ENCODE assay signal across 2 cellular contexts in the genomic region with DNA sequence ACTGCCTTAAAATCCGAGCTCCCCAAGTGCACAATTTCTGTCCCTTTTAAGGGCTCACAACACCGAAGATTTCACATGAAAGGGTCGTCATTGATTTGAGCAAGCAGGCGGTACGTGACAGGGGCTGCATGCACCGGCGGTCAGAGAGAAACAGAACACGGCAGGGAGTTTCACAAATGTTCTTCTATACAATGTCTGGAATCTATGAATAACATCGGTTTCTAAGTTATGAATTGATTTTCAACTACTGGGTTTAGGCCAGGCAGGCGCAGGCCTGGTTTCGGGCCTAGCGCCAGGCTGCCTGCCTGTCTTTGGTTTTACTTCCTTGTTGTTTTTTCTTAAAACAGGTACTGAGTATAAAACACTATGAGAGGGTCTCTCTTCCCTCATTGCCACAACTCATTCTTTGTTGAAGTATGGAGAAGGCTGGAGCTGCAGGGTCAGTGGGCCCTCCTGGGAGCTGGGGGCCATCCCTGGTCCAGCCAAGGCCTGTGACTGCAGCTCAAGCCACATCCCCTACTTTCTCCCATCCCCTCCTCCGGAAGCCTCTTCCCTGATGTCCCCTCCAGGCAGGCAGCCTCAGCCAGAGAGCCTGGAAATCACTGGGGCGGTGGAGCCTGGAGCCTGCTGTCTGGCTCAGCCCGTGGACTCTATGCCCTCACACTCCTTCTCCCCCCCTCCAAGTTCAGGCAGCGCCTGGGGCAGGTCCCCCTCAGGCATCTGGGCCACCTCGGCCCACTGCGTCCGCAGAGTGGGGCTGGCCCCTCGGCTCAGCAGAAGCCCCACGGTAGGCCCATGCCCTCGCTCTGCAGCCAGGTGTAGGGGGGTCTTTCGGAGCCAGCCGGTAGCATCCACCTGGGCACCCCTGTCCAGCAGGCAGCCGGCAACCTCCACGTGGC.
TF ChIP-seq lines count a peak whose summit lies in the region.

No MANE protein-coding gene starts in this region.

TF ChIP-seq in SK-N-SH, 30 proteins besides CTCF, POLR2A, EP300 and RAD21 (continued from another document):
- TF ChIP-seq EZH2phosphoT487 (IDR thresholded peaks at IDR 0.05; ENCODE audit: borderline replicate concordance, low read depth) (no peak), ELF1 (IDR thresholded peaks at IDR 0.05) (no peak), FOSL2 (IDR thresholded peaks at IDR 0.05; ENCODE audit: borderline replicate concordance, low read depth) (no peak), FOXM1 (IDR thresholded peaks at IDR 0.05; ENCODE audit: low read depth) (no peak)
- TF ChIP-seq, protein P1, sequence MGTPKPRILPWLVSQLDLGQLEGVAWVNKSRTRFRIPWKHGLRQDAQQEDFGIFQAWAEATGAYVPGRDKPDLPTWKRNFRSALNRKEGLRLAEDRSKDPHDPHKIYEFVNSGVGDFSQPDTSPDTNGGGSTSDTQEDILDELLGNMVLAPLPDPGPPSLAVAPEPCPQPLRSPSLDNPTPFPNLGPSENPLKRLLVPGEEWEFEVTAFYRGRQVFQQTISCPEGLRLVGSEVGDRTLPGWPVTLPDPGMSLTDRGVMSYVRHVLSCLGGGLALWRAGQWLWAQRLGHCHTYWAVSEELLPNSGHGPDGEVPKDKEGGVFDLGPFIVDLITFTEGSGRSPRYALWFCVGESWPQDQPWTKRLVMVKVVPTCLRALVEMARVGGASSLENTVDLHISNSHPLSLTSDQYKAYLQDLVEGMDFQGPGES (IDR thresholded peaks at IDR 0.05; ENCODE audit: low read depth, low read length) = no peak
- TF ChIP-seq, protein P2, sequence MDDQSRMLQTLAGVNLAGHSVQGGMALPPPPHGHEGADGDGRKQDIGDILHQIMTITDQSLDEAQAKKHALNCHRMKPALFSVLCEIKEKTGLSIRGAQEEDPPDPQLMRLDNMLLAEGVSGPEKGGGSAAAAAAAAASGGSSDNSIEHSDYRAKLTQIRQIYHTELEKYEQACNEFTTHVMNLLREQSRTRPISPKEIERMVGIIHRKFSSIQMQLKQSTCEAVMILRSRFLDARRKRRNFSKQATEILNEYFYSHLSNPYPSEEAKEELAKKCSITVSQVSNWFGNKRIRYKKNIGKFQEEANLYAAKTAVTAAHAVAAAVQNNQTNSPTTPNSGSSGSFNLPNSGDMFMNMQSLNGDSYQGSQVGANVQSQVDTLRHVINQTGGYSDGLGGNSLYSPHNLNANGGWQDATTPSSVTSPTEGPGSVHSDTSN (IDR thresholded peaks at IDR 0.05) = no peak
TF ChIP-seq in SK-N-SH: peak in this region for 0.

TF ChIP-seq in SK-N-SH treated with all-trans-retinoic acid at 6 μM for 48 hours, 23 proteins besides CTCF, POLR2A, EP300 and RAD21 (continued from another document):
- TF ChIP-seq, protein P3, sequence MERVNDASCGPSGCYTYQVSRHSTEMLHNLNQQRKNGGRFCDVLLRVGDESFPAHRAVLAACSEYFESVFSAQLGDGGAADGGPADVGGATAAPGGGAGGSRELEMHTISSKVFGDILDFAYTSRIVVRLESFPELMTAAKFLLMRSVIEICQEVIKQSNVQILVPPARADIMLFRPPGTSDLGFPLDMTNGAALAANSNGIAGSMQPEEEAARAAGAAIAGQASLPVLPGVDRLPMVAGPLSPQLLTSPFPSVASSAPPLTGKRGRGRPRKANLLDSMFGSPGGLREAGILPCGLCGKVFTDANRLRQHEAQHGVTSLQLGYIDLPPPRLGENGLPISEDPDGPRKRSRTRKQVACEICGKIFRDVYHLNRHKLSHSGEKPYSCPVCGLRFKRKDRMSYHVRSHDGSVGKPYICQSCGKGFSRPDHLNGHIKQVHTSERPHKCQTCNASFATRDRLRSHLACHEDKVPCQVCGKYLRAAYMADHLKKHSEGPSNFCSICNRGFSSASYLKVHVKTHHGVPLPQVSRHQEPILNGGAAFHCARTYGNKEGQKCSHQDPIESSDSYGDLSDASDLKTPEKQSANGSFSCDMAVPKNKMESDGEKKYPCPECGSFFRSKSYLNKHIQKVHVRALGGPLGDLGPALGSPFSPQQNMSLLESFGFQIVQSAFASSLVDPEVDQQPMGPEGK (CRISPR knock-in tag; IDR thresholded peaks at IDR 0.05; ENCODE audit: borderline replicate concordance) = no peak
- TF ChIP-seq TOX (CRISPR knock-in tag; IDR thresholded peaks at IDR 0.05; ENCODE audit: borderline replicate concordance) (no peak), GLIS3 (CRISPR knock-in tag; IDR thresholded peaks at IDR 0.05) (no peak), PPARA (CRISPR knock-in tag; IDR thresholded peaks at IDR 0.05; ENCODE audit: borderline replicate concordance) (no peak), ZC3H10 (CRISPR knock-in tag; IDR thresholded peaks at IDR 0.05) (no peak), ZFP30 (CRISPR knock-in tag; IDR thresholded peaks at IDR 0.05) (no peak)
- TF ChIP-seq, protein P4, sequence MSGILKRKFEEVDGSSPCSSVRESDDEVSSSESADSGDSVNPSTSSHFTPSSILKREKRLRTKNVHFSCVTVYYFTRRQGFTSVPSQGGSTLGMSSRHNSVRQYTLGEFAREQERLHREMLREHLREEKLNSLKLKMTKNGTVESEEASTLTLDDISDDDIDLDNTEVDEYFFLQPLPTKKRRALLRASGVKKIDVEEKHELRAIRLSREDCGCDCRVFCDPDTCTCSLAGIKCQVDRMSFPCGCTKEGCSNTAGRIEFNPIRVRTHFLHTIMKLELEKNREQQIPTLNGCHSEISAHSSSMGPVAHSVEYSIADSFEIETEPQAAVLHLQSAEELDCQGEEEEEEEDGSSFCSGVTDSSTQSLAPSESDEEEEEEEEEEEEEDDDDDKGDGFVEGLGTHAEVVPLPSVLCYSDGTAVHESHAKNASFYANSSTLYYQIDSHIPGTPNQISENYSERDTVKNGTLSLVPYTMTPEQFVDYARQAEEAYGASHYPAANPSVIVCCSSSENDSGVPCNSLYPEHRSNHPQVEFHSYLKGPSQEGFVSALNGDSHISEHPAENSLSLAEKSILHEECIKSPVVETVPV (CRISPR knock-in tag; IDR thresholded peaks at IDR 0.05) = no peak
